ENCODE assay signal across 28 cellular contexts in the genomic region with DNA sequence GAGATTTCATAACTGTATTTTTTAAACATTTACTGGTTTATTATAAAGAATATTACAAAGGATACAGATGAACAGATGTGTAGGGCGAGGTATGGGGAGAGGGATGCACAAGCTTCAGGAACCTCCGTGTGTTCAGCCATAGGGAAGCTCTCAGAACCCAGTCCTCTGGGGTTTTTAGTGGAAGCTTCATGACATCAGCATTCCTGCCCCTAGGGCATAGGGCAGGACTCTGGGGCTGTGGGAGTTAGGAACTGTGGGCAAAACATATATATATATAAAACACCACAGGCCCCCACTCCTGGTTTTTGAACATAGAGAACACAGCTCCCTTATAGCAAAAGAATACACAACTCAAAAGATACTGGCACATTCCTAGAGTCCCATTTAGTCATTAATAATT. TPM values are rescaled to one million over a fixed set of nuclear protein-coding genes. Genes with fewer than 3 reads are reported as not detected.
"Had no signal": no experiment of that assay in that cellular context is flagged by ENCODE, and none has a peak within 500 bp of the region (broad histone marks: within the 10 kb centered on the region; RNA-seq: fewer than 3 reads in every experiment).

No MANE protein-coding gene starts in this region.

- H3K36me3 ChIP-seq: esophagus squamous epithelium, gastrocnemius medialis, heart right ventricle, lower lobe of right lung had no signal

- H3K27me3 Mint-ChIP-seq: naive B cell had no signal

- H3K27me3 ChIP-seq: dorsolateral prefrontal cortex, esophagus squamous epithelium, gastrocnemius medialis, heart right ventricle, left lung had no signal

- ATAC-seq: esophagus mucosa, gastrocnemius medialis, left cardiac atrium, left lung, left ventricle myocardium superior, lower lobe of right lung, mucosa of descending colon had no signal

- H3K4me1 Mint-ChIP-seq: naive B cell had no signal

- H3K4me3 ChIP-seq: coronary artery, dorsolateral prefrontal cortex, esophagus squamous epithelium, gastrocnemius medialis, heart right ventricle, left lung, lower lobe of right lung, mucosa of descending colon had no signal

- H3K27ac Mint-ChIP-seq: mesothelial cell of epicardium, naive B cell had no signal

- DNase-seq: dermis blood vessel endothelial cell; dorsolateral prefrontal cortex; effector CD4-positive, alpha-beta T cell; effector memory CD4-positive, alpha-beta T cell; erythroblast; esophagus squamous epithelium; foreskin fibroblast; foreskin melanocyte; gastrocnemius medialis; glutamatergic neuron; head of caudate nucleus; heart right ventricle; hippocampal formation; left cardiac atrium; left lung; left ventricle myocardium superior; lower lobe of right lung; mesenchymal stem cell; naive B cell had no signal

- H3K27ac ChIP-seq: coronary artery, dorsolateral prefrontal cortex, epithelial cell of prostate, esophagus squamous epithelium, gastrocnemius medialis, heart right ventricle, left lung, lower lobe of right lung had no signal

- H3K36me3 Mint-ChIP-seq: mesothelial cell of epicardium, naive B cell had no signal

- H3K4me1 ChIP-seq: esophagus squamous epithelium, gastrocnemius medialis, left lung, lower lobe of right lung had no signal

- H3K9me3 ChIP-seq: esophagus squamous epithelium, gastrocnemius medialis, heart right ventricle, left lung, lower lobe of right lung, mucosa of descending colon had no signal

- H3K9me3 Mint-ChIP-seq: mesothelial cell of epicardium, naive B cell had no signal

- H3K4me3 Mint-ChIP-seq: mesothelial cell of epicardium, naive B cell had no signal

RNA-seq across cellular contexts. Expression of a gene that starts 21.9 kb away (rescaled TPM):
- total RNA-seq: gastrocnemius medialis, glomerular endothelial cell, kidney epithelial cell, left ventricle myocardium superior, lower leg skin, myocyte had no signal
